21 cellular contexts compared by ENCODE assay signal in genomic region chr16:80250376-80250775, GRCh38.
"Had no signal": no experiment of that assay in that cellular context is flagged by ENCODE, and none has a peak within 500 bp of the region (broad histone marks: within the 10 kb centered on the region; RNA-seq: fewer than 3 reads in every experiment).

No MANE protein-coding gene starts in this region.

- H3K27me3 Mint-ChIP-seq: activated CD8-positive, alpha-beta T cell treated with anti-CD3 and anti-CD28 coated beads for 36 hours had no signal

- H3K4me1 ChIP-seq: prostate gland had no signal

- H3K27ac Mint-ChIP-seq: activated CD8-positive, alpha-beta T cell treated with anti-CD3 and anti-CD28 coated beads for 36 hours; activated naive CD4-positive, alpha-beta T cell treated with anti-CD3 and anti-CD28 coated beads, Interleukin-2, amount 50 U/mL, for 72 hours; endodermal cell; T-helper 1 cell treated with Interleukin-12 subunit alpha and Interleukin-12 subunit beta and Interleukin-4 antibody, amounts not matched to agents 30 μg/mL and 1 μg/mL, for 36 hours; type B pancreatic cell; WTC11 had no signal

- H3K27me3 ChIP-seq: hepatocyte, suprapubic skin had no signal

- H3K36me3 Mint-ChIP-seq: activated naive CD4-positive, alpha-beta T cell treated with anti-CD3 and anti-CD28 coated beads, Interleukin-2, amount 50 U/mL, for 72 hours; type B pancreatic cell; WTC11 had no signal

- H3K4me3 ChIP-seq: cardiac muscle cell, dorsolateral prefrontal cortex, hepatocyte, prostate gland, smooth muscle cell, suprapubic skin had no signal

- H3K4me3 Mint-ChIP-seq: activated CD8-positive, alpha-beta T cell treated with anti-CD3 and anti-CD28 coated beads for 36 hours; endodermal cell; T-helper 1 cell treated with Interleukin-12 subunit alpha and Interleukin-12 subunit beta and Interleukin-4 antibody, amounts not matched to agents 30 μg/mL and 1 μg/mL, for 36 hours; type B pancreatic cell; WTC11 had no signal

- H3K36me3 ChIP-seq: cardiac muscle cell, prostate gland, suprapubic skin had no signal

- H3K9me3 ChIP-seq: prostate gland, suprapubic skin had no signal

- H3K27ac ChIP-seq: cardiac muscle cell, dorsolateral prefrontal cortex, hepatocyte, prostate gland, suprapubic skin had no signal

- H3K4me2 ChIP-seq: hepatocyte, smooth muscle cell had no signal

- DNase-seq: activated CD4-positive, alpha-beta T cell treated with anti-CD3 and anti-CD28 coated beads for 4 hours; activated CD8-positive, alpha-beta memory T cell treated with anti-CD3 and anti-CD28 coated beads, Interleukin-2, amount 50 U/mL, for 4 hours; activated CD8-positive, alpha-beta T cell treated with anti-CD3 and anti-CD28 coated beads for 36 hours; activated effector memory CD4-positive, alpha-beta T cell treated with anti-CD3 and anti-CD28 coated beads, Interleukin-2, amount 50 U/mL, for 16 hours; activated T-cell treated with anti-CD3 and anti-CD28 coated beads, Interleukin-2, amount 50 U/mL, for 48 hours; dorsolateral prefrontal cortex; endodermal cell; erythroblast; kidney; left ventricle myocardium superior; right cardiac atrium; stimulated activated naive CD8-positive, alpha-beta T cell treated with anti-CD3 and anti-CD28 coated beads, Interleukin-15, Interleukin-2, amounts not matched to agents 100 U/mL and 50 U/mL, for 24 hours had no signal

- H3K79me2 ChIP-seq: hepatocyte had no signal

- H3K9me3 Mint-ChIP-seq: activated CD8-positive, alpha-beta T cell treated with anti-CD3 and anti-CD28 coated beads for 36 hours; endodermal cell; T-helper 1 cell treated with Interleukin-12 subunit alpha and Interleukin-12 subunit beta and Interleukin-4 antibody, amounts not matched to agents 30 μg/mL and 1 μg/mL, for 36 hours; type B pancreatic cell had no signal

- ATAC-seq: activated CD8-positive, alpha-beta T cell treated with anti-CD3 and anti-CD28 coated beads for 36 hours; activated naive CD4-positive, alpha-beta T cell treated with anti-CD3 and anti-CD28 coated beads, Interleukin-2, amount 50 U/mL, for 72 hours; left ventricle myocardium superior; right cardiac atrium; stimulated activated naive CD8-positive, alpha-beta T cell treated with anti-CD3 and anti-CD28 coated beads, Interleukin-15, Interleukin-2, amounts not matched to agents 100 U/mL and 50 U/mL, for 24 hours; WTC11 had no signal
